Comparison of ENCODE assay signal across 8 cellular contexts in genomic region chr3:38136807-38137614, GRCh38. TPM values are rescaled to one million over a fixed set of nuclear protein-coding genes. Genes with fewer than 3 reads are reported as not detected.
DNase-seq lines count a peak whose midpoint lies in the region; ATAC-seq and TF ChIP-seq lines count a peak whose summit lies in the region.

Gene ACAA1, minus strand, starts transcription at chr3:38137127. Its CDS starts 92 bp downstream, at chr3:38137035.

- H3K27me3 Mint-ChIP-seq in CD8-positive, alpha-beta memory T cell: no peaks in the 10 kb centered on the region

- peak; percentile 82 for ATAC-seq in GM19468 (IDR thresholded peaks at IDR 0.05; ENCODE audit: extremely low read depth, unreplicated experiment)
- ATAC-seq in lung (ENCODE audit: insufficient read depth, low FRiP score): peak; percentile 96

- peaks cover 25% of the 10 kb centered on the region for H3K36me3 ChIP-seq in CD8-positive, alpha-beta memory T cell (ENCODE audit: insufficient read depth, low read length)
- peaks cover 0 to 29% of the 10 kb centered on the region in 2 donors for H3K36me3 ChIP-seq in lung (ENCODE audit: control insufficient read depth in 2 of 2, insufficient read depth in 2 of 2, low read length in 2 of 2)

- H3K4me1 ChIP-seq in CD8-positive, alpha-beta memory T cell (ENCODE audit: insufficient read depth, low read length): peaks cover 37% of the 10 kb centered on the region
- peaks cover 0 to 37% of the 10 kb centered on the region in 2 donors for H3K4me1 ChIP-seq in lung (ENCODE audit: control insufficient read depth in 2 of 2, insufficient read depth in 2 of 2, low read length in 2 of 2)

- POLR2A ChIA-PET in CD8-positive, alpha-beta memory T cell (lab: Charles Lee): interaction anchor here (0.5 to 2.2 kb wide), 8 partner anchors 17 to 173 kb away, joined by 3 to 75 read pairs (median 4); partner anchors contain the start of genes DLEC1, OXSR1 and PLCD1

- no peaks in the 10 kb centered on the region for H3K9me3 Mint-ChIP-seq in CD8-positive, alpha-beta memory T cell

- H3K27me3 ChIP-seq in CD8-positive, alpha-beta memory T cell (ENCODE audit: insufficient read depth, low read length, poor library complexity, severe bottlenecking): no peaks in the 10 kb centered on the region
- H3K27me3 ChIP-seq in lung (ENCODE audit: control insufficient read depth, insufficient read depth): no peaks in the 10 kb centered on the region

- no peaks in the 10 kb centered on the region for H3K9me3 ChIP-seq in CD8-positive, alpha-beta memory T cell (ENCODE audit: low read length)
- H3K9me3 ChIP-seq in lung (ENCODE audit: control insufficient read depth in 2 of 2, insufficient read depth in 1 of 2, low read length in 1 of 2): no peaks in the 10 kb centered on the region

- peak within 1 kb of the TSS; percentile 89 to 100 (median 96) for H3K27ac Mint-ChIP-seq in CD8-positive, alpha-beta memory T cell

- peak within 1 kb of the TSS; percentile 87 to 99 (median 95) for H3K4me3 Mint-ChIP-seq in CD8-positive, alpha-beta memory T cell

- TF ChIP-seq CTCF in lung (IDR thresholded peaks at IDR 0.05; ENCODE audit: control extremely low read depth, extremely low read depth): no peak

- 0 to 1% methylated on average over 61 to 62 of the region's 62 CpGs for WGBS in lung, 2 donors

- H3K36me3 Mint-ChIP-seq in CD8-positive, alpha-beta memory T cell: peaks cover 0 to 72% (median 15%) of the 10 kb centered on the region in 3 donors

- CTCF ChIA-PET in CD8-positive, alpha-beta memory T cell (lab: Charles Lee): interaction anchor here (0.6 to 7.7 kb wide), 10 partner anchors 19 to 359 kb away, joined by 3 to 60 read pairs (median 4); partner anchors contain the start of genes DLEC1, OXSR1 and XYLB

- H3K4me3 ChIP-seq in CD8-positive, alpha-beta memory T cell (ENCODE audit: low read length): peak within 1 kb of the TSS; percentile 97
- H3K4me3 ChIP-seq in lung: peak within 1 kb of the TSS; percentile 96

- H3K27ac ChIP-seq in CD8-positive, alpha-beta memory T cell (ENCODE audit: low read depth, low read length): peak within 1 kb of the TSS; percentile 89
- peak within 1 kb of the TSS; percentile 92 to 97 for H3K27ac ChIP-seq in lung (ENCODE audit: low read depth in 1 of 2, low read length in 1 of 2)

- H3K4me1 Mint-ChIP-seq in CD8-positive, alpha-beta memory T cell: peaks cover 66 to 85% (median 84%) of the 10 kb centered on the region in 3 donors

- DNase-seq in CD8-positive, alpha-beta memory T cell: peak; percentile 95 to 98 (median 96)
- peak; percentile 94 for DNase-seq in HS-5 (ENCODE audit: low read depth)
- DNase-seq in NK-92 treated with Interleukin-12 subunit alpha and Interleukin-12 subunit beta, amount 100 ng/mL, for 24 hours (lab: John Stamatoyannopoulos, UW): peak; percentile 97
- peak; percentile 98 for DNase-seq in activated CD8-positive, alpha-beta memory T cell treated with anti-CD3 and anti-CD28 coated beads for 24 hours
- peak; percentile 95 for DNase-seq in effector CD4-positive, alpha-beta T cell
- peak; percentile 100 for DNase-seq in lung (ENCODE audit: low spot score)
- peak; percentile 88 to 95 (median 93) for DNase-seq in stimulated activated CD4-positive, alpha-beta T cell treated with anti-CD3 and anti-CD28 coated beads, TNF-alpha, amount 100 ng/mL, for 4 hours (ENCODE audit: low read depth in 3 of 3)

RNA-seq across cellular contexts. Expression of gene ACAA1, which starts in this region (rescaled TPM):
- 10 to 100 TPM; 67.1 to 67.4 TPM for total RNA-seq in CD8-positive, alpha-beta memory T cell
- 49.0 TPM for polyA plus RNA-seq in CD8-positive, alpha-beta memory T cell
- 100 to 1,000 TPM in 1 of 2 donors, 10 to 100 TPM in 1; 50.1 to 112 TPM for total RNA-seq in lung
- polyA plus RNA-seq in lung: 10 to 100 TPM; 83.9 to 94.2 TPM

Comparison
In these comparisons a context has a peak if more than half of its experiments do, and no peak if none do; other contexts are left out.
1. Peak in every context shown above with its lines: DNase-seq, ATAC-seq, H3K4me3 ChIP-seq and H3K27ac ChIP-seq.